17 cellular contexts compared by ENCODE assay signal in the genomic region with DNA sequence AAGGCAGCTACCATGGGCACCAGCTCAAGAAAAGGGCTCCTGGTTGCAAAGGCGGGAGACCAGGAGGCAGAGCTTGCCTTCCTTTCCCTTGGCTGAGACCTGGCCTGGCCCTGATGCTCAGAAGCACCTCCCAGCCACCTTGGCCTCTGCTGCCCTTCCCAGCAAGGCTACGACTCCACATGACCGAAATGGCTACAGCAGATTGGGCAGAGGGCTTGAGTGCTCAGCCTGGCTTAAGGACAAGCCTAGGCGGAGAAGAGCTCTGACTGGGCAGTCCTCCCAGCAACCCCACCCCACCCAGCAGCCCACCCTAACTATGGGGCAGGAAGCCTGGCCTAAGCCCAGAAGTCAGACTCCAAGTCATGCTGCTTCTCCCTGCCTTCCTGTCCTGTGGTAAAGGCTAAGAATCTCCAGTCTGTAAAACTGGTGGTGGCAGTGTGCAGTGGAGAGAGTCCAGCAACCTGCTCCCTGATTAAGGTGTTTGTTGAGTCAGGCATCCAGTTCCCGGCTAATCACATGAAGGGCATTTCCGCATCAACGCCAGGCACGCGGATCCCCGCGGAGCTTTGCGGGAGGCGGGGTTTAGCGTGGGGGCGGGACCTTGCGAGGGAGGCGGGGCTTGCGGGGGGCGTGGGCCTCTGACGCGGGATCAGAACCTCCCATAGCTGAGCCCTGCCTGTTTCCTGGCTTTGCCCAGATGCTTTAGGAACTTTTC.
DNase-seq lines count a peak whose midpoint lies in the region; ATAC-seq, FAIRE-seq and TF ChIP-seq lines count a peak whose summit lies in the region.
"Had no signal": no experiment of that assay in that cellular context is flagged by ENCODE, and none has a peak within 500 bp of the region (broad histone marks: within the 10 kb centered on the region; RNA-seq: fewer than 3 reads in every experiment).

No MANE protein-coding gene starts in this region.

- H3K18ac ChIP-seq in H1 (ENCODE audit: extremely low read depth, low read length): 0 out of 2 replicates have a peak overlapping the region, but pooled peaks have one; percentile 15

- intact Hi-C loops in lower leg skin (cut with DNase I; ENCODE audit: low total_unique reads) (no loop called here), upper lobe of right lung (cut with DNase I) (no loop called here)

- H2BK15ac ChIP-seq in H1 (ENCODE audit: low read length): peak overlapping the region; percentile 96

- H3K23me2 ChIP-seq in H1 (ENCODE audit: low read depth, low read length): no peaks in the 10 kb centered on the region

- ATAC-seq in HG03354 (IDR thresholded peaks at IDR 0.05; ENCODE audit: poor library complexity, severe bottlenecking, unreplicated experiment): peak; percentile 69
- peak; percentile 34 for ATAC-seq in upper lobe of right lung
- no peak for ATAC-seq in HG03139 (IDR thresholded peaks at IDR 0.05; ENCODE audit: unreplicated experiment)
- ATAC-seq: naive thymus-derived CD8-positive, alpha-beta T cell had no signal

- H3K27ac ChIP-seq in H1 (ENCODE audit: low read depth, low read length): no peak overlapping the region
- no peak overlapping the region for H3K27ac ChIP-seq in upper lobe of right lung
- H3K27ac ChIP-seq in effector memory CD4-positive, alpha-beta T cell (ENCODE audit: insufficient read depth, low read length, poor library complexity, severe bottlenecking): no peak overlapping the region
- H3K27ac ChIP-seq: C4-2B had no signal

- no peak overlapping the region for H4K8ac ChIP-seq in H1 (ENCODE audit: extremely low read depth, insufficient read depth, low read length)

- H3K79me2 ChIP-seq in H1 (ENCODE audit: control insufficient read depth in 1 of 2, insufficient read depth in 2 of 2, low read length in 2 of 2): no peaks in the 10 kb centered on the region

- H3K23ac ChIP-seq in H1 (ENCODE audit: insufficient read length): no peak overlapping the region

- no peak for TF ChIP-seq EP300 in H1 (IDR thresholded peaks at IDR 0.05; ENCODE audit: borderline replicate concordance in 1 of 2, low read depth in 2 of 2, low read length in 2 of 2)

- no peak overlapping the region for H2BK20ac ChIP-seq in H1 (ENCODE audit: low read length)

- H2BK120ac ChIP-seq in H1 (replicated peaks; ENCODE audit: low read depth, low read length): no peak overlapping the region

- H2AFZ ChIP-seq in H1 (ENCODE audit: low read length): peak overlapping the region; percentile 89; the same call in 1 of the 2 replicates

- peak overlapping the region; percentile 88 for H2BK12ac ChIP-seq in H1 (ENCODE audit: low read depth, low read length)

- no peaks in the 10 kb centered on the region for H3K9me3 ChIP-seq in H1 (ENCODE audit: insufficient read depth in 2 of 2, low read depth in 1 of 2, low read length in 1 of 2)
- no peaks in the 10 kb centered on the region for H3K9me3 ChIP-seq in upper lobe of right lung
- no peaks in the 10 kb centered on the region for H3K9me3 ChIP-seq in effector memory CD4-positive, alpha-beta T cell (ENCODE audit: control insufficient read depth, low read length)

- H3K4me1 ChIP-seq in H1 (replicated peaks in 1 of 4; ENCODE audit: control insufficient read depth in 3 of 4, insufficient read depth in 4 of 4, low read length in 3 of 4): peaks cover 0 to 6% (median 2%) of the 10 kb centered on the region in 4 experiments; a peak in 3 of 7 replicates
- H3K4me1 ChIP-seq in upper lobe of right lung: no peaks in the 10 kb centered on the region
- no peaks in the 10 kb centered on the region for H3K4me1 ChIP-seq in effector memory CD4-positive, alpha-beta T cell (ENCODE audit: control insufficient read depth, insufficient read depth, low read length, poor library complexity, severe bottlenecking)

- H3K36me3 ChIP-seq in H1 (ENCODE audit: control insufficient read depth in 2 of 4, insufficient read depth in 4 of 4, low read length in 3 of 4): no peaks in the 10 kb centered on the region
- H3K36me3 ChIP-seq in upper lobe of right lung: no peaks in the 10 kb centered on the region
- no peaks in the 10 kb centered on the region for H3K36me3 ChIP-seq in effector memory CD4-positive, alpha-beta T cell (ENCODE audit: control insufficient read depth, insufficient read depth, low read length)

- peak; percentile 39 for FAIRE-seq in H1 (lab: Jason Lieb, UNC)

- H3K56ac ChIP-seq in H1 (replicated peaks; ENCODE audit: insufficient read length, low read depth, low read length): no peak overlapping the region

- POLR2A ChIA-PET in H1 (lab: Charles Lee; ENCODE audit: partially characterized antibody): interaction anchor here (0.7 to 1.5 kb wide), 4 partner anchors 9 to 258 kb away, joined by 3 to 5 read pairs (median 4); no protein-coding TSS in a partner anchor

- H3K14ac ChIP-seq in H1 (ENCODE audit: insufficient read length): no peak overlapping the region

- DNase-seq in H1 (ENCODE audit: low read depth in 1 of 2, low spot score in 2 of 2) (peak; percentile 31 to 93), lower leg skin (ENCODE audit: low spot score in 2 of 2) (peak; percentile 46 to 88), upper lobe of right lung (no peak)
- DNase-seq in stimulated activated CD4-positive, alpha-beta T cell treated with anti-CD3 and anti-CD28 coated beads, Interleukin-12 subunit alpha, Interleukin-12 subunit beta, amount 100 ng/mL, for 4 hours: no peak
- DNase-seq in effector memory CD4-positive, alpha-beta T cell: no peak
- DNase-seq: activated CD4-positive, alpha-beta T cell treated with anti-CD3 and anti-CD28 coated beads for 4 hours; activated naive CD4-positive, alpha-beta T cell treated with anti-CD3 and anti-CD28 coated beads for 36 hours; DMS79 treated with DMSO at 0.1 percent for 48 hours; hippocampal formation; MV-4-11; naive thymus-derived CD8-positive, alpha-beta T cell; NCI-H774; stimulated activated CD4-positive, alpha-beta T cell treated with anti-CD3 and anti-CD28 coated beads, Interleukin-15, amount 100 ng/mL, for 24 hours; T-helper 2 cell had no signal

- H3K4me2 ChIP-seq in H1 (ENCODE audit: insufficient read depth in 1 of 2, low read depth in 2 of 2, low read length in 2 of 2): peak overlapping the region; percentile 24 to 39; a peak in 2 of 4 replicates

- no peak overlapping the region for H4K5ac ChIP-seq in H1 (ENCODE audit: insufficient read length, low read depth, low read length)

- H3K27me3 ChIP-seq in H1 (replicated peaks in 1 of 4; ENCODE audit: control insufficient read depth in 3 of 4, extremely low read depth in 1 of 4, insufficient read depth in 3 of 4, low read length in 3 of 4) (peaks cover 0 to 6% (median 0%) of the 10 kb centered on the region in 4 experiments; a peak in 2 of 7 replicates), upper lobe of right lung (no peaks in the 10 kb centered on the region)
- H3K27me3 ChIP-seq in effector memory CD4-positive, alpha-beta T cell (replicated peaks; ENCODE audit: control insufficient read depth, insufficient read depth, low read length, poor library complexity, severe bottlenecking): no peaks in the 10 kb centered on the region

- TF ChIP-seq RAD21 in H1 (IDR thresholded peaks at IDR 0.05 in 1 of 2, conservative IDR thresholded peaks at IDR 0.05 in 1 of 2; ENCODE audit: low read depth in 2 of 2, low read length in 2 of 2): no peak

- H3K4me3 ChIP-seq in H1 (ENCODE audit: extremely low read depth in 1 of 4, insufficient read depth in 2 of 4, low read depth in 3 of 4, low read length in 4 of 4) (no peak overlapping the region), lower leg skin (ENCODE audit: low read depth, poor library complexity, severe bottlenecking) (no peak overlapping the region), upper lobe of right lung (no peak overlapping the region)
- H3K4me3 ChIP-seq in effector memory CD4-positive, alpha-beta T cell (ENCODE audit: insufficient read depth, low read depth, low read length, poor library complexity, severe bottlenecking): no peak overlapping the region

- no peaks in the 10 kb centered on the region for H4K20me1 ChIP-seq in H1 (replicated peaks in 1 of 2; ENCODE audit: control insufficient read depth in 1 of 2, insufficient read depth in 2 of 2, low read length in 2 of 2)

- 0 out of 2 replicates have a peak overlapping the region, but pooled peaks have one; percentile 32 for H2AK5ac ChIP-seq in H1 (ENCODE audit: low read depth, low read length)

- CTCF ChIA-PET in H1 (lab: Charles Lee; ENCODE audit: partially characterized antibody): interaction anchor here (0.6 to 1.9 kb wide), 12 partner anchors 9 to 686 kb away, joined by 3 to 8 read pairs (median 3); no protein-coding TSS in a partner anchor

- peak overlapping the region; percentile 52 for H4K91ac ChIP-seq in H1 (replicated peaks; ENCODE audit: insufficient read length, low read length)

- no peak overlapping the region for H2BK5ac ChIP-seq in H1 (ENCODE audit: low read depth, low read length)

- H3K79me1 ChIP-seq in H1 (ENCODE audit: low read depth, low read length): no peaks in the 10 kb centered on the region

- no peak overlapping the region for H3K9ac ChIP-seq in H1 (replicated peaks in 1 of 4; ENCODE audit: extremely low read depth in 1 of 4, low read depth in 3 of 4, low read length in 3 of 4)

- WGBS in H1 (ENCODE audit: extremely low coverage in 1 of 2, insufficient coverage in 1 of 2, insufficient read length in 1 of 2, insufficient replicate concordance in 2 of 2, low coverage in 1 of 2, low lambda C conversion rate in 2 of 2, missing lambda C conversion rate in 1 of 2), 2 experiments: 37% methylated on average over 15 of the region's 21 CpGs; no CpG with 5 or more reads in 1 of the 2 experiments
- 25 to 29% methylated on average over 18 to 21 of the region's 21 CpGs for WGBS in lower leg skin, 2 donors

- TF ChIP-seq POLR2A in H1 (IDR thresholded peaks at IDR 0.05; ENCODE audit: control extremely low read depth in 1 of 2, low read depth in 2 of 2, low read length in 2 of 2) (no peak), lower leg skin (IDR thresholded peaks at IDR 0.05) (no peak)

- H3K4ac ChIP-seq in H1 (replicated peaks; ENCODE audit: insufficient read length, low read depth, low read length): no peak overlapping the region

- TF ChIP-seq CTCF in H1 (IDR thresholded peaks at IDR 0.05; ENCODE audit: control extremely low read depth in 1 of 3, insufficient read depth in 1 of 3, low read depth in 1 of 3, low read length in 3 of 3) (no peak), lower leg skin (IDR thresholded peaks at IDR 0.05) (no peak), upper lobe of right lung (IDR thresholded peaks at IDR 0.05) (no peak)

TF ChIP-seq in H1, 55 proteins besides CTCF, POLR2A, EP300 and RAD21 (continues in another document):
- TF ChIP-seq TBP (IDR thresholded peaks at IDR 0.05; ENCODE audit: low read depth, low read length) (no peak), CREB1 (IDR thresholded peaks at IDR 0.05) (peak; percentile 49; the same call in 1 of the 2 replicates), TEAD4 (IDR thresholded peaks at IDR 0.05; ENCODE audit: low read depth, low read length) (peak; percentile 82), CBX8 (IDR thresholded peaks at IDR 0.05; ENCODE audit: borderline replicate concordance, low read depth, low read length) (no peak), EGR1 (IDR thresholded peaks at IDR 0.05; ENCODE audit: borderline replicate concordance, low read depth, low read length) (no peak)

Comparison
In these comparisons a context has a peak if more than half of its experiments do, and no peak if none do; other contexts are left out.
1. DNase-seq: peak in H1 (2 of 2) and lower leg skin (2 of 2); none in upper lobe of right lung (single experiment), stimulated activated CD4-positive, alpha-beta T cell treated with anti-CD3 and anti-CD28 coated beads, Interleukin-12 subunit alpha, Interleukin-12 subunit beta, amount 100 ng/mL, for 4 hours (single experiment) and effector memory CD4-positive, alpha-beta T cell (0 of 3).